ENCODE assay signal across 9 cellular contexts in genomic region chr10:111075577-111076185, GRCh38. TPM values are rescaled to one million over a fixed set of nuclear protein-coding genes. Genes with fewer than 3 reads are reported as not detected.
DNase-seq lines count a peak whose midpoint lies in the region; ATAC-seq and TF ChIP-seq lines count a peak whose summit lies in the region.
"Had no signal": no experiment of that assay in that cellular context is flagged by ENCODE, and none has a peak within 500 bp of the region (broad histone marks: within the 10 kb centered on the region; RNA-seq: fewer than 3 reads in every experiment).

No MANE protein-coding gene starts in this region.

- H3K4me2 ChIP-seq in DOHH2 (ENCODE audit: low read length) (peak overlapping the region; percentile 29; the same call in 1 of the 2 replicates), osteoblast (ENCODE audit: insufficient read depth, low read length) (peak overlapping the region; percentile 84)

- peak overlapping the region; percentile 35 for H2AFZ ChIP-seq in osteoblast (ENCODE audit: low read length)

- H3K4me3 ChIP-seq in DOHH2 (ENCODE audit: low read length) (no peak overlapping the region), osteoblast (ENCODE audit: insufficient read depth, low read length) (peak overlapping the region; percentile 66)

- ATAC-seq in HG02885 (IDR thresholded peaks at IDR 0.05; ENCODE audit: poor library complexity, unreplicated experiment) (peak; percentile 11), GM19328 (IDR thresholded peaks at IDR 0.05; ENCODE audit: unreplicated experiment) (no peak)

- no peaks in the 10 kb centered on the region for H3K4me1 ChIP-seq in DOHH2 (ENCODE audit: control insufficient read depth, low read length)
- peaks cover 4% of the 10 kb centered on the region for H3K4me1 ChIP-seq in osteoblast (ENCODE audit: insufficient read depth, low read length)

- H4K20me1 ChIP-seq in DOHH2 (ENCODE audit: control insufficient read depth, insufficient read depth, low read depth, low read length) (no peaks in the 10 kb centered on the region), osteoblast (ENCODE audit: insufficient read depth, low read length) (no peaks in the 10 kb centered on the region)

- H3K36me3 Mint-ChIP-seq in chondrocyte (ENCODE audit: low read depth): no peaks in the 10 kb centered on the region

- H3K36me3 ChIP-seq in DOHH2 (ENCODE audit: control insufficient read depth, low read length): no peaks in the 10 kb centered on the region
- H3K36me3 ChIP-seq in osteoblast (ENCODE audit: insufficient read depth, low read length): no peaks in the 10 kb centered on the region

- H3K9me3 Mint-ChIP-seq in chondrocyte (ENCODE audit: low read depth): no peaks in the 10 kb centered on the region

- H3K27ac Mint-ChIP-seq in chondrocyte (ENCODE audit: unreplicated experiment): no peak overlapping the region

- H3K4me1 Mint-ChIP-seq in chondrocyte (ENCODE audit: low read depth): peaks cover 12% of the 10 kb centered on the region

- TF ChIP-seq CTCF in DOHH2 (IDR thresholded peaks at IDR 0.05; ENCODE audit: low read depth, low read length, poor library complexity, severe bottlenecking) (no peak), chondrocyte (IDR thresholded peaks at IDR 0.05) (no peak), osteoblast (IDR thresholded peaks at IDR 0.05; ENCODE audit: extremely low read depth, low read depth, low read length) (no peak)

- H3K79me2 ChIP-seq in DOHH2 (ENCODE audit: control insufficient read depth, low read length) (no peaks in the 10 kb centered on the region), osteoblast (ENCODE audit: insufficient read depth, low read length) (no peaks in the 10 kb centered on the region)

- H3K27me3 ChIP-seq in DOHH2 (ENCODE audit: control insufficient read depth, low read length) (peaks cover 16% of the 10 kb centered on the region), osteoblast (ENCODE audit: insufficient read depth, low read length) (peaks cover 70% of the 10 kb centered on the region)

- DNase-seq in chondrocyte (ENCODE audit: low spot score) (no peak), osteoblast (ENCODE audit: insufficient read length, low spot score, missing footprints) (no peak), NCI-H2081 (lab: John Stamatoyannopoulos, UW) (no peak), NK-92 (lab: John Stamatoyannopoulos, UW; ENCODE audit: unreplicated experiment) (no peak), cerebellar cortex (ENCODE audit: low spot score) (no peak)

- peak overlapping the region; percentile 67 for H3K4me3 Mint-ChIP-seq in chondrocyte (ENCODE audit: unreplicated experiment)

- H3K9me2 ChIP-seq in DOHH2 (replicated peaks; ENCODE audit: control insufficient read depth, low read length): no peaks in the 10 kb centered on the region

- H3F3A ChIP-seq in DOHH2 (ENCODE audit: control insufficient read depth, insufficient read depth): no peaks in the 10 kb centered on the region

- no peak overlapping the region for H3K27ac ChIP-seq in DOHH2 (ENCODE audit: low read depth, low read length)
- H3K27ac ChIP-seq in osteoblast (ENCODE audit: low read depth, low read length): no peak overlapping the region
- H3K27ac ChIP-seq: epithelial cell of prostate had no signal

- H3K9me3 ChIP-seq in DOHH2 (ENCODE audit: control insufficient read depth, insufficient read depth, low read length) (peaks cover 3% of the 10 kb centered on the region; the same call in 1 of the 2 replicates), osteoblast (ENCODE audit: low read depth, low read length) (no peaks in the 10 kb centered on the region)

- peaks cover 61% of the 10 kb centered on the region for H3K27me3 Mint-ChIP-seq in chondrocyte (ENCODE audit: low read depth)

RNA-seq across cellular contexts. Expression of gene ADRA2A, which starts 1.1 kb away (rescaled TPM):
- total RNA-seq in chondrocyte (0.07 to 0.17 TPM in 2 of 3 replicates, not detected in the other), osteoblast (0.29 and 0.72 TPM in 2 replicates)
